In the genomic region with DNA sequence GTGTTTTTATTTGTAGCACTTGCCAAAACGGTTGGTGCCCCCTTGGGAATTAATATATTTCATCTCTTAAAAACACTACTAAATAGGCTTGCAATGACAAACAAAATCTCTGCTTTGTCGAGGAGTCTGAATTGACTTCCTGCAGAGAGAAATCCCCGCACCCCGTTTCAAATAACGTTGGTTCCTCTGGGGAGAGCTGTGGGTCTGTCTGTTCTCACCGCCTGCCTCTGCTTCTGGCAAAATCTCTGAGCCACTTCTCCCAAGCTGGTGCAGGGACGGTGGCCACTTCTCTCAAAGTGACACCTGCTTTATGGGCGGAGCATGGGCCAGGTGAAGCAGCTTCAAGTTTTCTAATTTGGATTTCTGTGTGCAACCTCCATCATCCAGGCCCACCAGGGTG, we compare ENCODE assay signal across 16 cellular contexts.
DNase-seq lines count a peak whose midpoint lies in the region; FAIRE-seq and TF ChIP-seq lines count a peak whose summit lies in the region.
"Had no signal": no experiment of that assay in that cellular context is flagged by ENCODE, and none has a peak within 500 bp of the region (broad histone marks: within the 10 kb centered on the region; RNA-seq: fewer than 3 reads in every experiment).

No MANE protein-coding gene starts in this region.

- no peaks in the 10 kb centered on the region for H3K9me3 Mint-ChIP-seq in activated naive CD4-positive, alpha-beta T cell treated with anti-CD3 and anti-CD28 coated beads for 36 hours
- H3K9me3 Mint-ChIP-seq: CD4-positive, alpha-beta memory T cell had no signal

- no peak overlapping the region for H3K27ac Mint-ChIP-seq in activated naive CD4-positive, alpha-beta T cell treated with anti-CD3 and anti-CD28 coated beads for 36 hours
- H3K27ac Mint-ChIP-seq: CD4-positive, alpha-beta memory T cell had no signal

- H3K4me3 Mint-ChIP-seq in activated naive CD4-positive, alpha-beta T cell treated with anti-CD3 and anti-CD28 coated beads for 36 hours, result no peak overlapping the region
- H3K4me3 Mint-ChIP-seq: CD4-positive, alpha-beta memory T cell had no signal

- H3K36me3 Mint-ChIP-seq in activated naive CD4-positive, alpha-beta T cell treated with anti-CD3 and anti-CD28 coated beads for 36 hours (ENCODE audit: low read depth), result no peaks in the 10 kb centered on the region
- H3K36me3 Mint-ChIP-seq: CD4-positive, alpha-beta memory T cell had no signal

- FAIRE-seq in GM19239 (lab: Jason Lieb, UNC), result no peak
- FAIRE-seq: GM12878, GM18507 had no signal

- H3K4me1 Mint-ChIP-seq in activated naive CD4-positive, alpha-beta T cell treated with anti-CD3 and anti-CD28 coated beads for 36 hours (ENCODE audit: low read depth), result peaks cover 18% of the 10 kb centered on the region

- TF ChIP-seq EP300 in tibial nerve (IDR thresholded peaks at IDR 0.05), result no peak

- H3K27me3 ChIP-seq in tibial nerve, result no peaks in the 10 kb centered on the region

- no peak for TF ChIP-seq CTCF in tibial nerve (IDR thresholded peaks at IDR 0.05)

- H3K27me3 Mint-ChIP-seq in activated naive CD4-positive, alpha-beta T cell treated with anti-CD3 and anti-CD28 coated beads for 36 hours (ENCODE audit: low read depth), result no peaks in the 10 kb centered on the region

- H3K9ac ChIP-seq in SK-N-MC (ENCODE audit: insufficient read length), result no peak overlapping the region

- H3K4me3 ChIP-seq in SK-N-MC (peak overlapping the region; percentile 18; the same call in 1 of the 2 replicates), tibial nerve (no peak overlapping the region)
- H3K4me3 ChIP-seq: GM12878, HAP-1 had no signal

- H3K9me3 ChIP-seq in SK-N-MC (ENCODE audit: low read depth, low read length), result no peaks in the 10 kb centered on the region
- H3K9me3 ChIP-seq in tibial nerve, result no peaks in the 10 kb centered on the region
- H3K9me3 ChIP-seq: HAP-1 had no signal

- H3K36me3 ChIP-seq in SK-N-MC (ENCODE audit: insufficient read depth, low read length), result no peaks in the 10 kb centered on the region
- H3K36me3 ChIP-seq in tibial nerve, result no peaks in the 10 kb centered on the region
- H3K36me3 ChIP-seq: HAP-1 had no signal

- 31 to 35% methylated on average over 8 of the region's 8 CpGs for WGBS in tibial nerve, 2 donors

- DNase-seq in NCI-H2107 treated with DMSO at 0.1 percent for 48 hours (lab: John Stamatoyannopoulos, UW; ENCODE audit: unreplicated experiment), result peak; percentile 26
- no peak for DNase-seq in NCI-H2107 (lab: John Stamatoyannopoulos, UW)
- peak; percentile 12 for DNase-seq in activated naive CD4-positive, alpha-beta T cell treated with anti-CD3 and anti-CD28 coated beads for 36 hours
- DNase-seq in activated naive CD4-positive, alpha-beta T cell (lab: John Stamatoyannopoulos, UW), result no peak
- DNase-seq in SK-N-MC (ENCODE audit: low read depth, low spot score), result peak; percentile 51
- no peak for DNase-seq in GM19239 (ENCODE audit: insufficient read length, low spot score)
- DNase-seq in tibial nerve (ENCODE audit: low spot score in 2 of 2), result no peak
- DNase-seq: 8988T, AML-193, C1 segment of cervical spinal cord, DMS79, GOT3 had no signal

- TF ChIP-seq POLR2A in tibial nerve (IDR thresholded peaks at IDR 0.05), result no peak

- H3K4me1 ChIP-seq in tibial nerve, result no peaks in the 10 kb centered on the region
- H3K4me1 ChIP-seq: HAP-1 had no signal

- CTCF ChIA-PET in activated naive CD4-positive, alpha-beta T cell treated with anti-CD3 and anti-CD28 coated beads for 36 hours (lab: Charles Lee), result no interaction called here

- intact Hi-C loops in activated naive CD4-positive, alpha-beta T cell treated with anti-CD3 and anti-CD28 coated beads for 36 hours (cut with micrococcal nuclease), result no loop called here

- H3K27ac ChIP-seq in SK-N-MC (peak overlapping the region; percentile 30; the same call in 1 of the 2 replicates), tibial nerve (no peak overlapping the region)

Comparison
In these comparisons a context has a peak if more than half of its experiments do, and no peak if none do; other contexts are left out.
1. DNase-seq: peak in NCI-H2107 treated with DMSO at 0.1 percent for 48 hours (single experiment), activated naive CD4-positive, alpha-beta T cell treated with anti-CD3 and anti-CD28 coated beads for 36 hours (single experiment) and SK-N-MC (single experiment); none in NCI-H2107 (single experiment), activated naive CD4-positive, alpha-beta T cell (0 of 4), GM19239 (single experiment) and tibial nerve (0 of 2).